In the genomic region with DNA sequence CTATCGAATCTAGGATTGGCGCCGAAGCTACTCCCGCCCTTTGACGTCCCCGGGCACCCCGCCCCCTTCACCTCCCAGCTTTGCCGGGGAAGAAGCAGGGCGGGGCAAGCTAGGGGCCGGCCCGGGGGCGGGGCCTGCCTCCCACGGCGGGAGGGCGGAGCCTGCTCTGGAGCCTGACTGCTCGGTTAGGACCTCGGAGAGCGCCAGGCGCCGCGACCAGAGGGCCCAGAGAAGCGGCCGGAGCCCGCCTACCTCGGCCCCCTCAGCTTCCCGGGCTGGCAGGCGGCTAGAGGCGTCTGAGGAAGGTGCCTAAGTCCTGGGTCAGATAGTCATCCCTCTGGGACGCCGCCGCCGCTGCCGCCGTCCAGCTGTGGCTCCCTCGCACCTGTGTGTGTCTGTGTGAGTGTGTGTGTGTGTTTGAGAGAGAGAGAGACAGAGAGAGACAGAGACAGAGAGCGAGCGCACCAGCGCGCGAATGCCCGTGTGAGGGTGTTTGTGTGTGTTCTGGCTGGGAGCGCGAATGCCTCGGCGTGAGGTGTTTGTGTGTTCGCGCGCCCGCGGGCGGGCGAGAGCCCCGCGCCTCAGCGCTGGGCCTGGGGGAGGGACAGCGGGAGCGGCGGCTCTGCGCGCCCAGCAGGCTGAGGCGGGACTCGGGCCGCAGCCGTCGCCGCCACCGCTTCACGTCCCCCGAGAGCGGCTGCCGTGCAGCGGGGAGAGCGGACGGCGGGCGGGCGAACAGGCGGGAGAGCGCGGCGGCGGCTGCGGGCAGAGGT, we compare ENCODE assay signal across 8 cellular contexts. TPM values are rescaled to one million over a fixed set of nuclear protein-coding genes. Genes with fewer than 3 reads are reported as not detected.
DNase-seq lines count a peak whose midpoint lies in the region; ATAC-seq and TF ChIP-seq lines count a peak whose summit lies in the region.

A gene (plus strand): TSS at position 176 of the 773 bp plus-strand sequence. CDS start 1,374 bp downstream, outside the sequence.

- ATAC-seq in GM18519 (IDR thresholded peaks at IDR 0.05; ENCODE audit: low FRiP score, unreplicated experiment) (peak; percentile 97), HG02981 (IDR thresholded peaks at IDR 0.05; ENCODE audit: unreplicated experiment) (peak; percentile 96), natural killer cell (peak in 1 of 3 donors; percentile 46)

- peak; percentile 5 for DNase-seq in AG09319 (ENCODE audit: extremely low read depth, low read depth)
- peak; percentile 97 for DNase-seq in NCI-H2107 (lab: John Stamatoyannopoulos, UW)
- DNase-seq in activated T-cell treated with anti-CD3 and anti-CD28 coated beads for 24 hours (ENCODE audit: low read depth), result peak; percentile 45
- peak; percentile 18 for DNase-seq in fibroblast of peridontal ligament (ENCODE audit: extremely low read depth)
- DNase-seq in natural killer cell, result no peak
- peak in 46 of 49 donors; percentile 8 to 95 (median 48) for DNase-seq in substantia nigra (lab: John Stamatoyannopoulos, UW)

- peak within 1 kb of the TSS; percentile 85 for H3K4me3 Mint-ChIP-seq in natural killer cell

- intact Hi-C loops in natural killer cell (cut with micrococcal nuclease), result no loop called here

- H3K27ac Mint-ChIP-seq in natural killer cell, result no peak within 1 kb of the TSS

- peaks cover 37 to 55% of the 10 kb centered on the region in 2 donors for H3K27me3 Mint-ChIP-seq in natural killer cell (ENCODE audit: low read depth in 2 of 2)

- H3K36me3 Mint-ChIP-seq in natural killer cell, result peaks cover 16% of the 10 kb centered on the region

- H3K4me1 Mint-ChIP-seq in natural killer cell, result peaks cover 5 to 10% of the 10 kb centered on the region in 2 donors

- peaks cover 9 to 10% of the 10 kb centered on the region in 2 donors for H3K9me3 Mint-ChIP-seq in natural killer cell

- TF ChIP-seq CTCF in AG09319 (IDR thresholded peaks at IDR 0.05; ENCODE audit: low read depth, low read length) (no peak), natural killer cell (IDR thresholded peaks at IDR 0.05) (no peak)

- no peak within 1 kb of the TSS for H3K27ac ChIP-seq in substantia nigra (ENCODE audit: low read depth, low read length, poor library complexity, severe bottlenecking)

RNA-seq across cellular contexts. Expression of the gene that starts here (rescaled TPM):
- total RNA-seq in natural killer cell, result not detected
